In genomic region chr11:73519266-73519665, GRCh38 we compare ENCODE assay signal across 14 cellular contexts.
"Had no signal": no experiment of that assay in that cellular context is flagged by ENCODE, and none has a peak within 500 bp of the region (broad histone marks: within the 10 kb centered on the region; RNA-seq: fewer than 3 reads in every experiment).

No MANE protein-coding gene starts in this region.

- ATAC-seq: esophagus mucosa; heart left ventricle; naive thymus-derived CD4-positive, alpha-beta T cell; sciatic nerve; stimulated activated naive B cell treated with anti-CD40 and anti-IgM and Interleukin-4, amounts not matched to agents 10 μg/mL and 1 μg/mL and 100 μg/mL, for 72 hours had no signal

- H3K36me3 ChIP-seq: heart left ventricle had no signal

- H3K9me3 ChIP-seq: heart left ventricle, spleen had no signal

- H3K27me3 Mint-ChIP-seq: naive thymus-derived CD4-positive, alpha-beta T cell; stimulated activated naive B cell treated with anti-CD40 and anti-IgM and Interleukin-4, amounts not matched to agents 10 μg/mL and 1 μg/mL and 100 μg/mL, for 72 hours had no signal

- H3K27ac ChIP-seq: heart left ventricle, spleen had no signal

- H3K4me3 Mint-ChIP-seq: stimulated activated naive B cell treated with anti-CD40 and anti-IgM and Interleukin-4, amounts not matched to agents 10 μg/mL and 1 μg/mL and 100 μg/mL, for 72 hours had no signal

- H3K27ac Mint-ChIP-seq: stimulated activated naive B cell treated with anti-CD40 and anti-IgM and Interleukin-4, amounts not matched to agents 10 μg/mL and 1 μg/mL and 100 μg/mL, for 72 hours had no signal

- DNase-seq: effector memory CD4-positive, alpha-beta T cell; heart left ventricle; hippocampal formation; kidney glomerular epithelial cell; mesendoderm; naive thymus-derived CD4-positive, alpha-beta T cell; posterior cingulate gyrus; spleen; stimulated activated CD4-positive, alpha-beta T cell treated with anti-CD3 and anti-CD28 coated beads, Interleukin-2, amount 100 ng/mL, for 24 hours; stimulated activated CD4-positive, alpha-beta T cell treated with anti-CD3 and anti-CD28 coated beads, Interleukin-4, amount 100 ng/mL, for 4 hours; stimulated activated naive B cell treated with anti-CD40 and anti-IgM and Interleukin-4, amounts not matched to agents 10 μg/mL and 1 μg/mL and 100 μg/mL, for 72 hours; trophoblast cell had no signal
